8 cellular contexts compared by ENCODE assay signal in genomic region chr12:121888478-121889266, GRCh38. TPM values are rescaled to one million over a fixed set of nuclear protein-coding genes. Genes with fewer than 3 reads are reported as not detected.
DNase-seq lines count a peak whose midpoint lies in the region; ATAC-seq and TF ChIP-seq lines count a peak whose summit lies in the region.

Gene PSMD9, plus strand, starts transcription at chr12:121888790. Its CDS starts 67 bp downstream, at chr12:121888857.

- WGBS in ovary, 3 donors: 0 to 1% (median 0%) methylated on average over 51 to 67 of the region's 67 CpGs
- WGBS in thyroid gland, 2 donors: 1 to 2% methylated on average over 12 to 28 of the region's 67 CpGs

- peaks cover 30% of the 10 kb centered on the region for H3K4me1 Mint-ChIP-seq in activated naive CD8-positive, alpha-beta T cell treated with anti-CD3 and anti-CD28 coated beads, Interleukin-2, amount 10 ng/mL, durations not matched to agents 7 days and 5 days

- H3K27me3 Mint-ChIP-seq in activated naive CD8-positive, alpha-beta T cell treated with anti-CD3 and anti-CD28 coated beads, Interleukin-2, amount 10 ng/mL, durations not matched to agents 7 days and 5 days: peaks cover 6% of the 10 kb centered on the region

- H2AFZ ChIP-seq in SU-DHL-6 (ENCODE audit: low read depth, low read length, severe bottlenecking): peak within 1 kb of the TSS; percentile 74

- H3K9me3 ChIP-seq in SU-DHL-6 (ENCODE audit: insufficient read depth, low read length): no peaks in the 10 kb centered on the region
- H3K9me3 ChIP-seq in ovary: no peaks in the 10 kb centered on the region
- H3K9me3 ChIP-seq in thyroid gland: no peaks in the 10 kb centered on the region

- POLR2A ChIA-PET in activated naive CD8-positive, alpha-beta T cell treated with anti-CD3 and anti-CD28 coated beads, Interleukin-2, amount 10 ng/mL, durations not matched to agents 7 days and 5 days (lab: Charles Lee): interaction anchor here (0.5 to 2.5 kb wide), 14 partner anchors 11 to 365 kb away, joined by 3 to 16 read pairs (median 4); partner anchors contain the start of gene RHOF

- H3K36me3 Mint-ChIP-seq in activated naive CD8-positive, alpha-beta T cell treated with anti-CD3 and anti-CD28 coated beads, Interleukin-2, amount 10 ng/mL, durations not matched to agents 7 days and 5 days: peaks cover 3% of the 10 kb centered on the region

- no peaks in the 10 kb centered on the region for H4K20me1 ChIP-seq in SU-DHL-6 (ENCODE audit: low read depth, low read length)

- TF ChIP-seq CTCF in GM12873 (IDR thresholded peaks at IDR 0.05; ENCODE audit: insufficient read depth, low read depth, low read length, missing control alignments): peak; percentile 85
- TF ChIP-seq CTCF in SU-DHL-6 (IDR thresholded peaks at IDR 0.05; ENCODE audit: insufficient read depth, low read length, poor library complexity, severe bottlenecking): peak; percentile 73
- TF ChIP-seq CTCF in ovary (IDR thresholded peaks at IDR 0.05): peak; percentile 44 to 70 (median 62)
- TF ChIP-seq CTCF in thyroid gland (IDR thresholded peaks at IDR 0.05): peak; percentile 9 to 61 (median 42)

- no peak for TF ChIP-seq POLR2A in ovary (IDR thresholded peaks at IDR 0.05)
- TF ChIP-seq POLR2A in thyroid gland (IDR thresholded peaks at IDR 0.05): peak in 1 of 2 donors; percentile 70

- peak within 1 kb of the TSS; percentile 86 for H3K4me2 ChIP-seq in SU-DHL-6 (ENCODE audit: low read depth, low read length, poor library complexity, severe bottlenecking)

- H3K27me3 ChIP-seq in SU-DHL-6 (ENCODE audit: low read length) (no peaks in the 10 kb centered on the region), ovary (no peaks in the 10 kb centered on the region), thyroid gland (no peaks in the 10 kb centered on the region)

- ATAC-seq in HG02759 (IDR thresholded peaks at IDR 0.05; ENCODE audit: unreplicated experiment): peak; percentile 95
- peak; percentile 88 for ATAC-seq in activated naive CD8-positive, alpha-beta T cell treated with anti-CD3 and anti-CD28 coated beads, Interleukin-2, amount 10 ng/mL, durations not matched to agents 7 days and 5 days (ENCODE audit: low read depth)

- H3K9ac ChIP-seq in SU-DHL-6 (ENCODE audit: low read length): peak within 1 kb of the TSS; percentile 68

- H3K27ac ChIP-seq in SU-DHL-6 (ENCODE audit: low read depth, low read length): peak within 1 kb of the TSS; percentile 79
- peak within 1 kb of the TSS; percentile 85 to 86 for H3K27ac ChIP-seq in ovary
- peak within 1 kb of the TSS; percentile 83 to 91 (median 88) for H3K27ac ChIP-seq in thyroid gland

- peak; percentile 90 for DNase-seq in NCI-H128 (lab: John Stamatoyannopoulos, UW; ENCODE audit: unreplicated experiment)
- peak; percentile 99 for DNase-seq in activated naive CD8-positive, alpha-beta T cell treated with anti-CD3 and anti-CD28 coated beads, Interleukin-2, amount 10 ng/mL, durations not matched to agents 7 days and 5 days
- peak; percentile 93 to 99 (median 98) for DNase-seq in head of caudate nucleus
- peak; percentile 97 to 99 (median 98) for DNase-seq in ovary
- DNase-seq in thyroid gland: peak; percentile 97 to 98

- H3K27ac Mint-ChIP-seq in activated naive CD8-positive, alpha-beta T cell treated with anti-CD3 and anti-CD28 coated beads, Interleukin-2, amount 10 ng/mL, durations not matched to agents 7 days and 5 days: peak within 1 kb of the TSS; percentile 100

- H3K9me2 ChIP-seq in SU-DHL-6 (replicated peaks; ENCODE audit: insufficient read depth, low read length): no peaks in the 10 kb centered on the region

- peak within 1 kb of the TSS; percentile 100 for H3K4me3 Mint-ChIP-seq in activated naive CD8-positive, alpha-beta T cell treated with anti-CD3 and anti-CD28 coated beads, Interleukin-2, amount 10 ng/mL, durations not matched to agents 7 days and 5 days

- H3K36me3 ChIP-seq in SU-DHL-6 (ENCODE audit: low read length) (0 out of 2 replicates have a peak, but pooled peaks cover 4% of the 10 kb centered on the region), ovary (no peaks in the 10 kb centered on the region), thyroid gland (no peaks in the 10 kb centered on the region)

- TF ChIP-seq EP300 in ovary (IDR thresholded peaks at IDR 0.05): peak; percentile 26

- H3F3A ChIP-seq in SU-DHL-6 (ENCODE audit: insufficient read depth): peaks cover 9% of the 10 kb centered on the region; the same call in 1 of the 2 replicates

- H3K4me3 ChIP-seq in SU-DHL-6 (ENCODE audit: insufficient read depth, low read length, poor library complexity, severe bottlenecking): peak within 1 kb of the TSS; percentile 63
- peak within 1 kb of the TSS; percentile 96 for H3K4me3 ChIP-seq in ovary
- H3K4me3 ChIP-seq in thyroid gland (replicated peaks in 1 of 3): peak within 1 kb of the TSS; percentile 68 to 83 (median 68)

- intact Hi-C loops in head of caudate nucleus (cut with DNase I) (loop anchor here (5.0 kb wide), 2 partner anchors 76 to 91 kb away; no protein-coding TSS in a partner anchor), ovary (cut with DNase I) (loop anchor here (2.0 to 10.0 kb wide), 3 partner anchors 91 to 194 kb away; no protein-coding TSS in a partner anchor), thyroid gland (cut with DNase I) (no loop called here)

- H3K79me2 ChIP-seq in SU-DHL-6 (ENCODE audit: insufficient read depth, low read length): peaks cover 38% of the 10 kb centered on the region

- no peaks in the 10 kb centered on the region for H3K9me3 Mint-ChIP-seq in activated naive CD8-positive, alpha-beta T cell treated with anti-CD3 and anti-CD28 coated beads, Interleukin-2, amount 10 ng/mL, durations not matched to agents 7 days and 5 days

- H3K4me1 ChIP-seq in ovary (ENCODE audit: insufficient read depth): peaks cover 10% of the 10 kb centered on the region
- peaks cover 24 to 25% of the 10 kb centered on the region in 2 donors for H3K4me1 ChIP-seq in thyroid gland

RNA-seq across cellular contexts. Expression of gene PSMD9, which starts in this region (rescaled TPM):
- total RNA-seq in activated naive CD8-positive, alpha-beta T cell treated with anti-CD3 and anti-CD28 coated beads, Interleukin-2, amount 10 ng/mL, durations not matched to agents 7 days and 5 days: 10 to 100 TPM; 50.8 to 57.9 TPM
- 10 to 100 TPM; 24.4 to 57.0 (median 35.5) TPM for total RNA-seq in ovary
- polyA plus RNA-seq in ovary: 10 to 100 TPM; 25.6 to 58.7 TPM
- total RNA-seq in thyroid gland: 100 to 1,000 TPM in 2 of 4 donors, 10 to 100 TPM in 2; 67.9 to 149 (median 97.4) TPM

Comparison
In these comparisons a context has a peak if more than half of its experiments do, and no peak if none do; other contexts are left out.
1. Peak in every context shown above with its lines: DNase-seq, ATAC-seq, H3K4me3 ChIP-seq and H3K27ac ChIP-seq.